29 cellular contexts compared by ENCODE assay signal in the genomic region with DNA sequence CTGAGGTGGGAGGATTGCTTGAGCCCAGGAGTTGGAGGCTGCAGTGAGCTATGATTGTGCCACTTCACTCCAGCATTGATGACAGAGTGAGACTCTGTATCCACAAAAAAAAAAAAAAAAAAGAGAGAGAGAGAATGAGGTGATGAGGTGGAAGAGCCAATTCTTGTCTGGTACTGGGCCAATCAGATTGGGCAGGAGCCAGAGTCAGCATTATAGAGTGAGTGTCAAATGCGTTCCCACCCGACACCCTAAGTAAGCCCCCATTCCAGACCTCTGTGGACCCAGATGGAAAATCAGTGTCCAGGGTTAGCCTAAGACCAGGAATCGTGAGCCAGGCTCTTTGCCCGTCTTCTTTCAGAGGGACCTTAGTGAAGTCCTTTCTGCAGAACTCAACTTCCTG.
"Had no signal": no experiment of that assay in that cellular context is flagged by ENCODE, and none has a peak within 500 bp of the region (broad histone marks: within the 10 kb centered on the region; RNA-seq: fewer than 3 reads in every experiment).

No MANE protein-coding gene starts in this region.

- H3K4me3 ChIP-seq: neural progenitor cell, pancreas, psoas muscle, right lobe of liver, sigmoid colon, stomach, thoracic aorta, thyroid gland, tibial nerve, upper lobe of left lung, vagina had no signal

- H3K36me3 ChIP-seq: neural progenitor cell, neutrophil, pancreas, right lobe of liver, sigmoid colon, thoracic aorta, thyroid gland, tibial nerve, upper lobe of left lung, vagina had no signal

- H3K4me3 Mint-ChIP-seq: natural killer cell; nephron; neural progenitor cell; stimulated activated effector memory CD8-positive, alpha-beta T cell treated with anti-CD3 and anti-CD28 coated beads, Interleukin-12 subunit alpha, Interleukin-12 subunit beta, amount 100 ng/mL, for 72 hours; stimulated activated naive B cell treated with anti-CD40 and anti-IgM and Interleukin-4, amounts not matched to agents 10 μg/mL and 1 μg/mL and 100 μg/mL, for 72 hours; stimulated activated naive CD8-positive, alpha-beta T cell treated with anti-CD3 and anti-CD28 coated beads, Interleukin-15, Interleukin-2, amounts not matched to agents 100 ng/mL and 50 ng/mL, for 24 hours had no signal

- H3K27me3 Mint-ChIP-seq: progenitor cell of endocrine pancreas; stimulated activated naive CD8-positive, alpha-beta T cell treated with anti-CD3 and anti-CD28 coated beads, Interleukin-15, Interleukin-2, amounts not matched to agents 100 ng/mL and 50 ng/mL, for 24 hours had no signal

- H3K4me1 Mint-ChIP-seq: natural killer cell; neural progenitor cell; stimulated activated effector memory CD8-positive, alpha-beta T cell treated with anti-CD3 and anti-CD28 coated beads, Interleukin-12 subunit alpha, Interleukin-12 subunit beta, amount 100 ng/mL, for 72 hours; stimulated activated naive B cell treated with anti-CD40 and anti-IgM and Interleukin-4, amounts not matched to agents 10 μg/mL and 1 μg/mL and 100 μg/mL, for 72 hours had no signal

- H3K9me3 Mint-ChIP-seq: natural killer cell; neural progenitor cell; stimulated activated effector memory CD8-positive, alpha-beta T cell treated with anti-CD3 and anti-CD28 coated beads, Interleukin-12 subunit alpha, Interleukin-12 subunit beta, amount 100 ng/mL, for 72 hours; stimulated activated naive B cell treated with anti-CD40 and anti-IgM and Interleukin-4, amounts not matched to agents 10 μg/mL and 1 μg/mL and 100 μg/mL, for 72 hours; stimulated activated naive CD8-positive, alpha-beta T cell treated with anti-CD3 and anti-CD28 coated beads, Interleukin-15, Interleukin-2, amounts not matched to agents 100 ng/mL and 50 ng/mL, for 24 hours had no signal

- H3K27ac Mint-ChIP-seq: natural killer cell; nephron; neural progenitor cell; progenitor cell of endocrine pancreas; stimulated activated effector memory CD8-positive, alpha-beta T cell treated with anti-CD3 and anti-CD28 coated beads, Interleukin-12 subunit alpha, Interleukin-12 subunit beta, amount 100 ng/mL, for 72 hours; stimulated activated naive B cell treated with anti-CD40 and anti-IgM and Interleukin-4, amounts not matched to agents 10 μg/mL and 1 μg/mL and 100 μg/mL, for 72 hours; stimulated activated naive CD8-positive, alpha-beta T cell treated with anti-CD3 and anti-CD28 coated beads, Interleukin-15, Interleukin-2, amounts not matched to agents 100 ng/mL and 50 ng/mL, for 24 hours had no signal

- DNase-seq: natural killer cell; nucleus accumbens; pancreas; posterior cingulate gyrus; psoas muscle; right cardiac atrium; right lobe of liver; sigmoid colon; small intestine; stimulated activated CD4-positive, alpha-beta T cell treated with anti-CD3 and anti-CD28 coated beads, Interleukin-15, amount 100 ng/mL, for 24 hours; stimulated activated CD4-positive, alpha-beta T cell treated with anti-CD3 and anti-CD28 coated beads, Interleukin-2, amount 100 ng/mL, for 24 hours; stimulated activated CD4-positive, alpha-beta T cell treated with anti-CD3 and anti-CD28 coated beads, Interleukin-2, amount 100 ng/mL, for 48 hours; stimulated activated CD4-positive, alpha-beta T cell treated with anti-CD3 and anti-CD28 coated beads, Interleukin-4, amount 100 ng/mL, for 24 hours; stimulated activated naive B cell treated with anti-CD40 and anti-IgM and Interleukin-4, amounts not matched to agents 10 μg/mL and 1 μg/mL and 100 μg/mL, for 72 hours; stimulated activated naive CD4-positive, alpha-beta T cell treated with Interleukin-2 at 50 U/mL for 16 hours; stomach; thyroid gland; trophoblast cell had no signal

- H3K4me1 ChIP-seq: neural progenitor cell, pancreas, psoas muscle, right lobe of liver, thyroid gland, tibial nerve, upper lobe of left lung, vagina had no signal

- H3K9me3 ChIP-seq: neutrophil, pancreas, psoas muscle, right lobe of liver, sigmoid colon, stomach, thoracic aorta, thyroid gland, tibial nerve, upper lobe of left lung, vagina had no signal

- H3K4me2 ChIP-seq: neural progenitor cell had no signal

- FAIRE-seq: pancreas, small intestine, urothelium cell line had no signal

- H3K9ac ChIP-seq: neural progenitor cell had no signal

- H3K27me3 ChIP-seq: neural progenitor cell, pancreas, right lobe of liver, sigmoid colon, stomach, thyroid gland, tibial nerve, upper lobe of left lung, vagina had no signal

- H3K27ac ChIP-seq: neural progenitor cell, neutrophil, pancreas, psoas muscle, right lobe of liver, sigmoid colon, stomach, thoracic aorta, thyroid gland, tibial nerve, upper lobe of left lung, vagina had no signal

- H3K36me3 Mint-ChIP-seq: natural killer cell; neural progenitor cell; stimulated activated effector memory CD8-positive, alpha-beta T cell treated with anti-CD3 and anti-CD28 coated beads, Interleukin-12 subunit alpha, Interleukin-12 subunit beta, amount 100 ng/mL, for 72 hours; stimulated activated naive B cell treated with anti-CD40 and anti-IgM and Interleukin-4, amounts not matched to agents 10 μg/mL and 1 μg/mL and 100 μg/mL, for 72 hours had no signal

- H2AFZ ChIP-seq: neural progenitor cell had no signal
